23 cellular contexts compared by ENCODE assay signal in the genomic region with DNA sequence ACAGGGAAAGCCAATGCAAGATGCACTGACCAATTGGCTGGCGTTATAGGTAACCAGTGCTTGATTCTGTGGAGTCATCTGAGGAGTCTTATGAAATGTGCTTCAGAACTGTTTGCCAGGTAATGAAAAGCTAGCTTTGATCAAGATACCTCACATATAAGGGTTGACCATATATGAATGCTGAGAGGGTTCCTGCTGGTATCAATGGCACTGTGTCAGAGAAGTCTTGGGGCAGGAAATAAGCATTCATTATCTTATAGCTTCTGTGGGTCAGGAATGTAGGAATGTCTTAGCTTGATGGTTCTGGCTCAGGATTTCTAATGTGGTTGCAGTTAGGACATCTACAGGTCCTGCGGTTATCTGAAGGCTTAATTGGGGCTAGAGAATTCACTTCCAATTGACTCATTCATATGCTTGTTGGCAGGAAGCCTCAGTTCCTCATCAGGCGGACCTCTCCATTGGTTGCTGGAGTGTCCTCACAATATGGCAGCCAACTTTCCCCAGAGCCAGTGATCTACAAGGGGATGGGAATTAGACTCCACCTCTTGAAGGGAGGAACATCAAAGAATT.
"Had no signal": no experiment of that assay in that cellular context is flagged by ENCODE, and none has a peak within 500 bp of the region (broad histone marks: within the 10 kb centered on the region; RNA-seq: fewer than 3 reads in every experiment).

No MANE protein-coding gene starts in this region.

- H3K27ac ChIP-seq: gastrocnemius medialis, left ventricle myocardium inferior, suprapubic skin, transverse colon, vagina had no signal

- H3K4me1 ChIP-seq: gastrocnemius medialis, left ventricle myocardium inferior, suprapubic skin, transverse colon, vagina had no signal

- H3K4me3 Mint-ChIP-seq: activated naive CD4-positive, alpha-beta T cell treated with anti-CD3 and anti-CD28 coated beads, Interleukin-2, amount 50 U/mL, for 24 hours; activated T-cell treated with anti-CD3 and anti-CD28 coated beads, Interleukin-2, amount 50 U/mL, for 72 hours; memory B cell; neural crest cell; stimulated activated naive CD8-positive, alpha-beta T cell treated with anti-CD3 and anti-CD28 coated beads, Interleukin-15, amount 100 ng/mL, for 72 hours had no signal

- H3K27me3 Mint-ChIP-seq: progenitor cell of endocrine pancreas had no signal

- H3K4me1 Mint-ChIP-seq: activated naive CD4-positive, alpha-beta T cell treated with anti-CD3 and anti-CD28 coated beads, Interleukin-2, amount 50 U/mL, for 24 hours; memory B cell; naive B cell; neural crest cell; stimulated activated naive CD8-positive, alpha-beta T cell treated with anti-CD3 and anti-CD28 coated beads, Interleukin-15, amount 100 ng/mL, for 72 hours had no signal

- H3K27me3 ChIP-seq: gastrocnemius medialis, vagina had no signal

- H3K27ac Mint-ChIP-seq: activated naive CD4-positive, alpha-beta T cell treated with anti-CD3 and anti-CD28 coated beads, Interleukin-2, amount 50 U/mL, for 24 hours; activated T-cell treated with anti-CD3 and anti-CD28 coated beads, Interleukin-2, amount 50 U/mL, for 72 hours; memory B cell; naive B cell; progenitor cell of endocrine pancreas had no signal

- H3K9me3 ChIP-seq: gastrocnemius medialis, left ventricle myocardium inferior, mucosa of descending colon, suprapubic skin, transverse colon, vagina had no signal

- ATAC-seq: activated CD4-positive, CD25-positive, alpha-beta regulatory T cell treated with anti-CD3 and anti-CD28 coated beads, Interleukin-2, amount 50 U/mL, for 24 hours; activated T-cell treated with anti-CD3 and anti-CD28 coated beads, Interleukin-2, amount 50 U/mL, for 72 hours; gastrocnemius medialis; mucosa of descending colon; stimulated activated naive CD8-positive, alpha-beta T cell treated with anti-CD3 and anti-CD28 coated beads, Interleukin-15, amount 100 ng/mL, for 72 hours had no signal

- H3K9me3 Mint-ChIP-seq: activated naive CD4-positive, alpha-beta T cell treated with anti-CD3 and anti-CD28 coated beads, Interleukin-2, amount 50 U/mL, for 24 hours; activated T-cell treated with anti-CD3 and anti-CD28 coated beads, Interleukin-2, amount 50 U/mL, for 72 hours; memory B cell; stimulated activated naive CD8-positive, alpha-beta T cell treated with anti-CD3 and anti-CD28 coated beads, Interleukin-15, amount 100 ng/mL, for 72 hours had no signal

- H3K4me3 ChIP-seq: gastrocnemius medialis, left ventricle myocardium inferior, mucosa of descending colon, suprapubic skin, transverse colon, vagina had no signal

- DNase-seq: activated CD4-positive, alpha-beta T cell treated with anti-CD3 and anti-CD28 coated beads, Interleukin-2, amount 50 U/mL, for 1 hour; activated CD8-positive, alpha-beta memory T cell treated with anti-CD3 and anti-CD28 coated beads for 24 hours; activated gamma-delta T cell; activated T-cell treated with anti-CD3 and anti-CD28 coated beads, Interleukin-2, amount 50 U/mL, for 72 hours; dermis blood vessel endothelial cell; gastrocnemius medialis; head of caudate nucleus; kidney glomerular epithelial cell; left ventricle myocardium inferior; mucosa of descending colon; naive B cell; stimulated activated CD4-positive, alpha-beta T cell treated with anti-CD3 and anti-CD28 coated beads, Interleukin-4, amount 100 ng/mL, for 1 hour; stimulated activated naive CD8-positive, alpha-beta T cell treated with anti-CD3 and anti-CD28 coated beads, Interleukin-15, amount 100 ng/mL, for 72 hours; T-helper 1 cell; T-helper 9 cell; transverse colon had no signal

- H3K36me3 ChIP-seq: gastrocnemius medialis, left ventricle myocardium inferior, suprapubic skin, transverse colon, vagina had no signal

- H3K36me3 Mint-ChIP-seq: activated naive CD4-positive, alpha-beta T cell treated with anti-CD3 and anti-CD28 coated beads, Interleukin-2, amount 50 U/mL, for 24 hours; memory B cell; naive B cell had no signal
